22 cellular contexts compared by ENCODE assay signal in genomic region chr20:21698494-21699215, GRCh38. TPM values are rescaled to one million over a fixed set of nuclear protein-coding genes. Genes with fewer than 3 reads are reported as not detected.
"Had no signal": no experiment of that assay in that cellular context is flagged by ENCODE, and none has a peak within 500 bp of the region (broad histone marks: within the 10 kb centered on the region; RNA-seq: fewer than 3 reads in every experiment).

No MANE protein-coding gene starts in this region.

- H3K4me1 ChIP-seq: SJSA1 had no signal

- DNase-seq: KBM-7, MV-4-11, NCI-H1048, NCI-H1105, NCI-H1417, NCI-H1436 treated with DMSO at 0.1 percent for 48 hours, NCI-H1694, NCI-H187 treated with DMSO at 0.1 percent for 48 hours, NCI-H2029 treated with DMSO at 0.1 percent for 48 hours, NCI-H2171, NCI-H345, NCI-H446 treated with DMSO at 0.1 percent for 48 hours, NCI-H510A treated with DMSO at 0.1 percent for 48 hours, NCI-H82, Right ventricle myocardium superior, RPMI8226, SIG-M5 had no signal

- H3K36me3 ChIP-seq: SJSA1 had no signal

- H3K9me3 ChIP-seq: SJSA1 had no signal

- H3K27ac ChIP-seq: SJSA1, SK-N-MC had no signal

- H3K4me3 ChIP-seq: SJSA1, SK-N-MC had no signal

- H3K27me3 ChIP-seq: SJSA1 had no signal

RNA-seq across cellular contexts. Expression of gene PAX1, which starts 6.8 kb away (rescaled TPM):
- total RNA-seq: HT-29, LHCN-M2, MCF 10A, Right ventricle myocardium superior, SJSA1 had no signal
